8 cellular contexts compared by ENCODE assay signal in the genomic region with DNA sequence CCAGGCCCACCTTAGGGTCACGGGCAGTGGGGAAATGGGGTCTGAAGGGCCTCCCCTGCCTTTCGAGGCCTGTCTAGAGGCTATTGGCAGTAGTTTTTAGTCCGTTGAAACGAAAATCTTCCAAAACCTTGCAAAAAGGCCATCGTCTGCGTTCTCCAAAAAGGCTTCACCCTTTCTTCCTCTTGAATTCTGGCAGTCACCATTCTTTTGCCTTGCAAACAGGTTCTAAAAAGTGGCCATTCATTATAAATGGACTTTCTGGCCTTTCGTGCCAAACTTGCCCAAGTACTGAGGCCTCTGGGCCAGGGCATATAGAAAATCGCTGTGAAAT. TPM values are rescaled to one million over a fixed set of nuclear protein-coding genes. Genes with fewer than 3 reads are reported as not detected.
DNase-seq lines count a peak whose midpoint lies in the region; ATAC-seq and TF ChIP-seq lines count a peak whose summit lies in the region.

No MANE protein-coding gene starts in this region.

- H3K9me3 ChIP-seq in HCT116 (ENCODE audit: control insufficient read depth in 1 of 2, insufficient read depth in 1 of 2, low read depth in 1 of 2, low read length in 2 of 2) = no peaks in the 10 kb centered on the region
- no peaks in the 10 kb centered on the region for H3K9me3 ChIP-seq in breast epithelium

- no peaks in the 10 kb centered on the region for H3K9me3 Mint-ChIP-seq in nephron

- H3K27ac ChIP-seq in ACC112 (ENCODE audit: low read depth, low read length) (no peak overlapping the region), HCT116 (ENCODE audit: low read depth, low read length) (no peak overlapping the region), breast epithelium (peak overlapping the region; percentile 90 to 92)

- TF ChIP-seq CTCF in HCT116 (IDR thresholded peaks at IDR 0.05 in 2 of 3, conservative IDR thresholded peaks at IDR 0.05 in 1 of 3; ENCODE audit: borderline replicate concordance in 1 of 3, insufficient read depth in 1 of 3, low read depth in 2 of 3, low read length in 2 of 3) (no peak), breast epithelium (IDR thresholded peaks at IDR 0.05) (no peak), nephron (IDR thresholded peaks at IDR 0.05; ENCODE audit: unreplicated experiment in 3 of 3) (no peak)

- no peak for ATAC-seq in HCT116

- RAD21 ChIA-PET in HCT116 (lab: Charles Lee; ENCODE audit: low non-redundant PET in 1 of 2, low total read pairs in 2 of 2, uncharacterized antibody in 2 of 2, unreplicated experiment in 2 of 2) = interaction anchor here in 1 of 2 experiments (0.6 kb wide), 1 partner anchor 75 kb away, joined by 4 read pairs; no protein-coding TSS in a partner anchor

- H3K27ac Mint-ChIP-seq in nephron = peak overlapping the region in 2 of 3 experiments; percentile 40 to 74

- H3K36me3 Mint-ChIP-seq in nephron (ENCODE audit: low read depth) = peaks cover 26% of the 10 kb centered on the region

- H3K27me3 Mint-ChIP-seq in nephron (ENCODE audit: low read depth) = no peaks in the 10 kb centered on the region

- CTCF ChIA-PET in HCT116 (lab: Charles Lee) = no interaction called here

- DNase-seq in HCT116 (ENCODE audit: low read depth, low spot score) (no peak), breast epithelium (ENCODE audit: low spot score in 2 of 2) (no peak), glomerular visceral epithelial cell (ENCODE audit: extremely low spot score) (no peak), NCI-H69 (lab: John Stamatoyannopoulos, UW) (no peak), NOMO-1 treated with DMSO at 0.1 percent for 48 hours (lab: John Stamatoyannopoulos, UW; ENCODE audit: unreplicated experiment) (no peak), NCI-H748 treated with DMSO at 0.1 percent for 48 hours (lab: John Stamatoyannopoulos, UW) (no peak)

- no peaks in the 10 kb centered on the region for H3K79me2 ChIP-seq in ACC112 (ENCODE audit: control insufficient read depth, insufficient read depth, low read length, unreplicated experiment)
- no peaks in the 10 kb centered on the region for H3K79me2 ChIP-seq in HCT116 (ENCODE audit: insufficient read depth, low read length)

- intact Hi-C loops in HCT116 (cut with micrococcal nuclease) = loop anchor here (10.0 kb wide), 1 partner anchor 390 kb away; no protein-coding TSS in a partner anchor
- intact Hi-C loops in breast epithelium (cut with DNase I; ENCODE audit: low total_unique reads) = no loop called here

- H3K4me1 Mint-ChIP-seq in nephron = peaks cover 5% of the 10 kb centered on the region

- H2AFZ ChIP-seq in ACC112 (ENCODE audit: low read length, unreplicated experiment) (no peak overlapping the region), HCT116 (ENCODE audit: low read depth, low read length, poor library complexity, severe bottlenecking) (peak overlapping the region; percentile 49)

- H3K4me3 ChIP-seq in ACC112 (ENCODE audit: low read depth, low read length) (peak overlapping the region; percentile 19; the same call in 1 of the 2 replicates), HCT116 (replicated peaks in 1 of 2; ENCODE audit: low read depth in 1 of 2, low read length in 2 of 2) (no peak overlapping the region), breast epithelium (peak overlapping the region; percentile 86 to 96 (median 91))

- no peak for TF ChIP-seq RAD21 in HCT116 (IDR thresholded peaks at IDR 0.05; ENCODE audit: low read depth)

- POLR2A ChIA-PET in HCT116 (lab: Charles Lee) = interaction anchor here (0.9 kb wide), 1 partner anchor 11 kb away, joined by 4 read pairs; no protein-coding TSS in a partner anchor

- peak overlapping the region; percentile 57 to 79 (median 78) for H3K4me3 Mint-ChIP-seq in nephron

- BruUV-seq in HCT116 (replicated peaks; lab: Mats Ljungman, UMichigan) = no TSS peak

- no peaks in the 10 kb centered on the region for H4K20me1 ChIP-seq in HCT116 (ENCODE audit: insufficient read depth)

- no peaks in the 10 kb centered on the region for H3K4me1 ChIP-seq in ACC112 (ENCODE audit: control insufficient read depth, insufficient read depth, low read length, unreplicated experiment)
- peaks cover 8 to 10% of the 10 kb centered on the region in 2 experiments; a peak in 3 of 4 replicates for H3K4me1 ChIP-seq in HCT116 (ENCODE audit: control insufficient read depth in 1 of 2, insufficient read depth in 2 of 2, low read length in 2 of 2)
- H3K4me1 ChIP-seq in breast epithelium = peaks cover 0 to 7% of the 10 kb centered on the region in 2 donors

- TF ChIP-seq POLR2A in HCT116 (IDR thresholded peaks at IDR 0.05; ENCODE audit: borderline replicate concordance, extremely low read depth, insufficient read depth, insufficient read length) (no peak), breast epithelium (IDR thresholded peaks at IDR 0.05) (no peak)

- peaks cover 13% of the 10 kb centered on the region for H3K36me3 ChIP-seq in ACC112 (ENCODE audit: insufficient read depth, low read length)
- H3K36me3 ChIP-seq in HCT116 (ENCODE audit: control insufficient read depth in 1 of 2, insufficient read depth in 2 of 2, low read length in 2 of 2) = peaks cover 0 to 7% of the 10 kb centered on the region in 2 experiments; a peak in 3 of 4 replicates
- no peaks in the 10 kb centered on the region for H3K36me3 ChIP-seq in breast epithelium

- H3K9ac ChIP-seq in HCT116 (ENCODE audit: low read length) = no peak overlapping the region

- H3K9me2 ChIP-seq in HCT116 (ENCODE audit: insufficient read depth) = no peaks in the 10 kb centered on the region

- peak overlapping the region; percentile 50 for H3K4me2 ChIP-seq in HCT116 (ENCODE audit: low read length)

- H3K27me3 ChIP-seq in ACC112 (ENCODE audit: insufficient read depth, low read length) (no peaks in the 10 kb centered on the region), HCT116 (ENCODE audit: insufficient read depth, low read length) (no peaks in the 10 kb centered on the region), breast epithelium (no peaks in the 10 kb centered on the region)

TF ChIP-seq in HCT116, 20 proteins besides CTCF, POLR2A, EP300 and RAD21:
- TF ChIP-seq ZFX (IDR thresholded peaks at IDR 0.05) = no peak
- TF ChIP-seq FOSL1 (IDR thresholded peaks at IDR 0.05; ENCODE audit: low read depth) = no peak
- TF ChIP-seq ELF1 (IDR thresholded peaks at IDR 0.05; ENCODE audit: borderline replicate concordance, low read depth) = no peak
- TF ChIP-seq, protein P1, sequence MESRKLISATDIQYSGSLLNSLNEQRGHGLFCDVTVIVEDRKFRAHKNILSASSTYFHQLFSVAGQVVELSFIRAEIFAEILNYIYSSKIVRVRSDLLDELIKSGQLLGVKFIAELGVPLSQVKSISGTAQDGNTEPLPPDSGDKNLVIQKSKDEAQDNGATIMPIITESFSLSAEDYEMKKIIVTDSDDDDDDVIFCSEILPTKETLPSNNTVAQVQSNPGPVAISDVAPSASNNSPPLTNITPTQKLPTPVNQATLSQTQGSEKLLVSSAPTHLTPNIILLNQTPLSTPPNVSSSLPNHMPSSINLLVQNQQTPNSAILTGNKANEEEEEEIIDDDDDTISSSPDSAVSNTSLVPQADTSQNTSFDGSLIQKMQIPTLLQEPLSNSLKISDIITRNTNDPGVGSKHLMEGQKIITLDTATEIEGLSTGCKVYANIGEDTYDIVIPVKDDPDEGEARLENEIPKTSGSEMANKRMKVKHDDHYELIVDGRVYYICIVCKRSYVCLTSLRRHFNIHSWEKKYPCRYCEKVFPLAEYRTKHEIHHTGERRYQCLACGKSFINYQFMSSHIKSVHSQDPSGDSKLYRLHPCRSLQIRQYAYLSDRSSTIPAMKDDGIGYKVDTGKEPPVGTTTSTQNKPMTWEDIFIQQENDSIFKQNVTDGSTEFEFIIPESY (IDR thresholded peaks at IDR 0.05; ENCODE audit: extremely low read depth, insufficient replicate concordance, low read length) = no peak
- TF ChIP-seq, protein P2, sequence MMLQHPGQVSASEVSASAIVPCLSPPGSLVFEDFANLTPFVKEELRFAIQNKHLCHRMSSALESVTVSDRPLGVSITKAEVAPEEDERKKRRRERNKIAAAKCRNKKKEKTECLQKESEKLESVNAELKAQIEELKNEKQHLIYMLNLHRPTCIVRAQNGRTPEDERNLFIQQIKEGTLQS (IDR thresholded peaks at IDR 0.05) = no peak
- TF ChIP-seq JUND (IDR thresholded peaks at IDR 0.05) = no peak
- TF ChIP-seq SP1 (IDR thresholded peaks at IDR 0.05; ENCODE audit: low read depth) = no peak
- TF ChIP-seq, protein P3, sequence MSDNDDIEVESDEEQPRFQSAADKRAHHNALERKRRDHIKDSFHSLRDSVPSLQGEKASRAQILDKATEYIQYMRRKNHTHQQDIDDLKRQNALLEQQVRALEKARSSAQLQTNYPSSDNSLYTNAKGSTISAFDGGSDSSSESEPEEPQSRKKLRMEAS (IDR thresholded peaks at IDR 0.05) = no peak
- no peak for TF ChIP-seq TCF7L2 (IDR thresholded peaks at IDR 0.05; ENCODE audit: borderline replicate concordance, extremely low read depth, insufficient read depth, insufficient read length)
- TF ChIP-seq SRF (IDR thresholded peaks at IDR 0.05; ENCODE audit: low read depth) = no peak
- TF ChIP-seq EZH2phosphoT487 (IDR thresholded peaks at IDR 0.05; ENCODE audit: borderline replicate concordance) = no peak
- no peak for TF ChIP-seq CEBPB (IDR thresholded peaks at IDR 0.05; ENCODE audit: low read depth)
- TF ChIP-seq EZH2 (IDR thresholded peaks at IDR 0.05) = no peak
- no peak for TF ChIP-seq YY1 (IDR thresholded peaks at IDR 0.05; ENCODE audit: extremely low read depth, insufficient replicate concordance, low read depth, low read length)
- no peak for TF ChIP-seq SIN3A (IDR thresholded peaks at IDR 0.05; ENCODE audit: low read depth)

RNA-seq across cellular contexts. Expression of a gene that starts 0.4 kb away (rescaled TPM):
- total RNA-seq in HCT116 (2021; ENCODE audit: unreplicated experiment) (11.1 TPM), breast epithelium (10 to 100 TPM; 21.3 to 32.8 (median 25.3) TPM)
- polyA plus RNA-seq in HCT116 (2012) = 2.9 and 3.7 TPM in 2 replicates

Comparison
In these comparisons a context has a peak if more than half of its experiments do, and no peak if none do; other contexts are left out.
1. H3K27ac ChIP-seq: peak in breast epithelium (2 of 2); none in ACC112 (single experiment) and HCT116 (single experiment).
2. H3K4me3 ChIP-seq: peak in ACC112 (single experiment) and breast epithelium (3 of 3); none in HCT116 (0 of 2).